In genomic region chr17:58666858-58667267, GRCh38 we compare ENCODE assay signal across 1 cellular context.
A peak's percentile ranks its signal among the peaks of the same experiment; 100 is the strongest.
TF ChIP-seq lines count a peak whose summit lies in the region.

No MANE protein-coding gene starts in this region.

TF ChIP-seq in K562, 482 proteins besides CTCF, POLR2A, EP300 and RAD21 (continued from another document and continues in another):
- TF ChIP-seq HOMEZ (CRISPR knock-in tag; IDR thresholded peaks at IDR 0.05), result no peak
- 0 out of 2 replicates have a peak, but pooled peaks have one; percentile 17 for TF ChIP-seq RB1 (IDR thresholded peaks at IDR 0.05; ENCODE audit: low read depth)
- peak; percentile 54 to 59 for TF ChIP-seq NRF1 (conservative IDR thresholded peaks at IDR 0.05 in 1 of 2, IDR thresholded peaks at IDR 0.05 in 1 of 2)
- no peak for TF ChIP-seq FOXJ3 (CRISPR knock-in tag; IDR thresholded peaks at IDR 0.05)
- peak; percentile 80 for TF ChIP-seq ZBTB12 (CRISPR knock-in tag; IDR thresholded peaks at IDR 0.05)
- TF ChIP-seq STAT6 (CRISPR knock-in tag; IDR thresholded peaks at IDR 0.05), result peak; percentile 75; the same call in 1 of the 2 replicates
- TF ChIP-seq MAZ (CRISPR knock-in tag; conservative IDR thresholded peaks at IDR 0.05 in 1 of 2, IDR thresholded peaks at IDR 0.05 in 1 of 2), result peak in 1 of 2 experiments; percentile 54; a peak in 2 of 4 replicates
- TF ChIP-seq POLR2AphosphoS5 (IDR thresholded peaks at IDR 0.05; ENCODE audit: control insufficient read depth, insufficient read depth, low read depth, low read length), result no peak
- peak; percentile 39 for TF ChIP-seq FOSL1 (tag; conservative IDR thresholded peaks at IDR 0.05)
- TF ChIP-seq ELF1 (tag; IDR thresholded peaks at IDR 0.05), result peak; percentile 12; the same call in 1 of the 2 replicates
- no peak for TF ChIP-seq PBX2 (CRISPR knock-in tag; IDR thresholded peaks at IDR 0.05; ENCODE audit: low read depth)
- TF ChIP-seq PBX2 (tag; conservative IDR thresholded peaks at IDR 0.05; ENCODE audit: low read depth), result peak; percentile 50
- TF ChIP-seq ZNF395 (CRISPR knock-in tag; IDR thresholded peaks at IDR 0.05), result peak; percentile 95
- no peak for TF ChIP-seq ZNF57 (CRISPR knock-in tag; IDR thresholded peaks at IDR 0.05)
- no peak for TF ChIP-seq ARID3A (IDR thresholded peaks at IDR 0.05; ENCODE audit: borderline replicate concordance, low read depth, low read length)
- peak; percentile 65 for TF ChIP-seq DMBX1 (CRISPR knock-in tag; IDR thresholded peaks at IDR 0.05; ENCODE audit: borderline replicate concordance)
- TF ChIP-seq SFPQ (IDR thresholded peaks at IDR 0.05; ENCODE audit: low read depth, low read length), result no peak
- peak; percentile 98 for TF ChIP-seq ATF3 (IDR thresholded peaks at IDR 0.05)
- TF ChIP-seq ATF3 (CRISPR knock-in tag; conservative IDR thresholded peaks at IDR 0.05), result no peak
- peak; percentile 25; the same call in 1 of the 2 replicates for TF ChIP-seq EP400 (IDR thresholded peaks at IDR 0.05)
- 0 out of 3 replicates have a peak, but pooled peaks of 1 of the 2 experiments have one; percentile 11 for TF ChIP-seq CBX3 (IDR thresholded peaks at IDR 0.05; ENCODE audit: borderline replicate concordance in 1 of 2, low read length in 2 of 2)
- TF ChIP-seq NR2F6 (CRISPR knock-in tag; IDR thresholded peaks at IDR 0.05), result no peak
- peak; percentile 73 for TF ChIP-seq PTTG1 (tag; IDR thresholded peaks at IDR 0.05; ENCODE audit: low read depth)
- TF ChIP-seq MTF1 (CRISPR knock-in tag; IDR thresholded peaks at IDR 0.05; ENCODE audit: borderline replicate concordance), result no peak
- 0 out of 2 replicates have a peak, but pooled peaks have one; percentile 20 for TF ChIP-seq ZBTB33 (CRISPR knock-in tag; IDR thresholded peaks at IDR 0.05)
- TF ChIP-seq CTBP1 (IDR thresholded peaks at IDR 0.05; ENCODE audit: borderline replicate concordance), result peak; percentile 70; the same call in 1 of the 2 replicates
- no peak for TF ChIP-seq PATZ1 (CRISPR knock-in tag; IDR thresholded peaks at IDR 0.05; ENCODE audit: borderline replicate concordance)
- TF ChIP-seq GABPB1 (CRISPR knock-in tag; IDR thresholded peaks at IDR 0.05), result peak; percentile 82
- 0 out of 2 replicates have a peak, but pooled peaks have one; percentile 11 for TF ChIP-seq POLR2G (IDR thresholded peaks at IDR 0.05; ENCODE audit: low read depth, low read length)
- peak; percentile 97 for TF ChIP-seq ZNF592 (IDR thresholded peaks at IDR 0.05)
